In the genomic region with DNA sequence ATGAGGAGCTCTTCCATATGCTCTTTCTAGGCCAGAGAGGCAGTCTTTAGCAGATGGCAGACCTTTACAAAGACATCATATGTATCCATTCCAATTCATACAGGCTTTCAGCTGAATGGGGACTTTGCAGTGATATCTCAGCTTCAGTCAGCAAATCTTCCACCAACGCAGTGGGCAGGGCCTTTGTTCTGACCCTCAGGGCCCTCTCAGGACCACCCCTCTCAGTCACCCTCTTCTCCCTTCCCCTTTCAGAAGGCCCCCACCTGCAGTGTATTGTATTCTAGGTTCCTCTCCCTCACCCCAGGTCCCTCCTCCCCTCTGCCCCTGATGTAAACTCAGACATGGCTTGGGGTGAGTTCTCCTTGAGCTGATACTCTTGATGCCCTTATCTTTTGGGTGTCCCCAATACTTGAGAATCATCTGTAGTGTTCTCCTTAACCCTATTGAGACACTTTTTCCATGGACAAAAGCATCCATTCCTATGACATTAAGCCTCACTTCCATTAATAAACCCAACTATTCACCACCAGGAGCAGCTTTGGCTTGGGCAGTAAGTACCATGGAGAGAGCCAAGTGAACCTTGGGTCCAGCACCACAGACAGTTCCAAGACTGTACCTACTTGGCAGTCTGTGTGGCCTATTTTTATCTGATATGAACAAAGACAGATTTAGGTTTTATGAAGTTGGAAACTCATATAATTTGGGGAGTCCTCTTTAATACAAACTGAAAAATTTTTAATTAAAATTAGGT, we compare ENCODE assay signal across 12 cellular contexts.
A peak's percentile ranks its signal among the peaks of the same experiment; 100 is the strongest.
DNase-seq lines count a peak whose midpoint lies in the region; ATAC-seq and TF ChIP-seq lines count a peak whose summit lies in the region.
"Had no signal": no experiment of that assay in that cellular context is flagged by ENCODE, and none has a peak within 500 bp of the region (broad histone marks: within the 10 kb centered on the region; RNA-seq: fewer than 3 reads in every experiment).

No MANE protein-coding gene starts in this region.

- intact Hi-C loops in right cardiac atrium (cut with DNase I) (no loop called here), vagina (cut with DNase I) (no loop called here)

- no peaks in the 10 kb centered on the region for H3K9me3 ChIP-seq in cardiac muscle cell (ENCODE audit: low read depth)
- no peaks in the 10 kb centered on the region for H3K9me3 ChIP-seq in right cardiac atrium (ENCODE audit: control insufficient read depth, low read length)
- H3K9me3 ChIP-seq in vagina, result no peaks in the 10 kb centered on the region
- H3K9me3 ChIP-seq: ascending aorta, BLaER1, lower lobe of right lung had no signal

- CTCF ChIA-PET in WTC11 (lab: Charles Lee), result interaction anchor here (0.7 to 1.4 kb wide), 2 partner anchors 8 to 131 kb away, joined by 3 to 9 read pairs; no protein-coding TSS in a partner anchor

- no peak overlapping the region for H3K4me3 ChIP-seq in cardiac muscle cell
- no peak overlapping the region for H3K4me3 ChIP-seq in right cardiac atrium (ENCODE audit: low read length)
- no peak overlapping the region for H3K4me3 ChIP-seq in vagina
- H3K4me3 ChIP-seq: ascending aorta, BLaER1, lower lobe of right lung had no signal

- H3K27me3 ChIP-seq in cardiac muscle cell, result peaks cover 4% of the 10 kb centered on the region
- H3K27me3 ChIP-seq in right cardiac atrium (ENCODE audit: control insufficient read depth, insufficient read depth), result no peaks in the 10 kb centered on the region
- H3K27me3 ChIP-seq in vagina, result no peaks in the 10 kb centered on the region
- H3K27me3 ChIP-seq: ascending aorta, BLaER1 had no signal

- no peaks in the 10 kb centered on the region for H3K36me3 Mint-ChIP-seq in WTC11

- no peaks in the 10 kb centered on the region for H3K9me3 Mint-ChIP-seq in WTC11

- POLR2A ChIA-PET in WTC11 (lab: Charles Lee), result interaction anchor here (0.7 kb wide), 1 partner anchor 337 kb away, joined by 3 read pairs; no protein-coding TSS in a partner anchor

- 83% methylated on average over 1 of the region's 1 CpG for WGBS in right cardiac atrium

- no peaks in the 10 kb centered on the region for H3K27me3 Mint-ChIP-seq in WTC11 (ENCODE audit: low read depth)

- TF ChIP-seq CTCF in cardiac muscle cell (IDR thresholded peaks at IDR 0.05; ENCODE audit: low read depth, low read length) (no peak), WTC11 (IDR thresholded peaks at IDR 0.05) (no peak), vagina (IDR thresholded peaks at IDR 0.05) (no peak)

- ATAC-seq in right cardiac atrium, result no peak
- peak; percentile 79 for ATAC-seq in WTC11
- no peak for ATAC-seq in GM18519 (IDR thresholded peaks at IDR 0.05; ENCODE audit: low FRiP score, unreplicated experiment)
- ATAC-seq in HG03025 (IDR thresholded peaks at IDR 0.05; ENCODE audit: low FRiP score, unreplicated experiment), result no peak

- no peak overlapping the region for H3K4me3 Mint-ChIP-seq in WTC11

- H3K36me3 ChIP-seq in cardiac muscle cell (no peaks in the 10 kb centered on the region), vagina (no peaks in the 10 kb centered on the region)
- H3K36me3 ChIP-seq: ascending aorta, BLaER1, lower lobe of right lung had no signal

- H3K4me1 Mint-ChIP-seq in WTC11, result no peaks in the 10 kb centered on the region

- peak; percentile 64 to 75 for DNase-seq in cardiac muscle cell (ENCODE audit: low read depth in 1 of 2, low spot score in 1 of 2)
- DNase-seq in right cardiac atrium, result no peak
- peak; percentile 46 for DNase-seq in WTC11 (ENCODE audit: low spot score)
- DNase-seq in glomerular visceral epithelial cell (ENCODE audit: extremely low spot score), result peak; percentile 7
- peak; percentile 47 to 58 for DNase-seq in vagina (ENCODE audit: extremely low spot score in 2 of 2)
- no peak for DNase-seq in cortex of kidney (lab: John Stamatoyannopoulos, UW)
- DNase-seq: lower lobe of right lung; stimulated activated CD4-positive, alpha-beta T cell treated with anti-CD3 and anti-CD28 coated beads, Interleukin-4, amount 100 ng/mL, for 1 hour had no signal

- no peak for TF ChIP-seq POLR2A in vagina (IDR thresholded peaks at IDR 0.05)

- no peak overlapping the region for H3K27ac ChIP-seq in cardiac muscle cell
- H3K27ac ChIP-seq in right cardiac atrium (ENCODE audit: low read length), result no peak overlapping the region
- H3K27ac ChIP-seq in vagina, result no peak overlapping the region
- H3K27ac ChIP-seq: ascending aorta, BLaER1, lower lobe of right lung had no signal

- H3K27ac Mint-ChIP-seq in WTC11, result no peak overlapping the region

- H3K4me1 ChIP-seq in cardiac muscle cell (ENCODE audit: low read depth) (no peaks in the 10 kb centered on the region), right cardiac atrium (ENCODE audit: control insufficient read depth, insufficient read depth, low read length) (no peaks in the 10 kb centered on the region), vagina (no peaks in the 10 kb centered on the region)
- H3K4me1 ChIP-seq: ascending aorta, BLaER1, lower lobe of right lung had no signal

TF ChIP-seq in WTC11, 78 proteins besides CTCF, POLR2A, EP300 and RAD21 (continues in another document):
- TF ChIP-seq, protein P1, sequence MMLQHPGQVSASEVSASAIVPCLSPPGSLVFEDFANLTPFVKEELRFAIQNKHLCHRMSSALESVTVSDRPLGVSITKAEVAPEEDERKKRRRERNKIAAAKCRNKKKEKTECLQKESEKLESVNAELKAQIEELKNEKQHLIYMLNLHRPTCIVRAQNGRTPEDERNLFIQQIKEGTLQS (CRISPR knock-in tag; conservative IDR thresholded peaks at IDR 0.05), result no peak; the same call in 1 of the 2 replicates
- TF ChIP-seq NFE2L1 (CRISPR knock-in tag; IDR thresholded peaks at IDR 0.05) (peak; percentile 86; the same call in 1 of the 2 replicates), ZNF121 (CRISPR knock-in tag; IDR thresholded peaks at IDR 0.05) (0 out of 2 replicates have a peak, but pooled peaks have one; percentile 47), OVOL2 (CRISPR knock-in tag; IDR thresholded peaks at IDR 0.05; ENCODE audit: borderline replicate concordance) (no peak), HMGA2 (CRISPR knock-in tag; IDR thresholded peaks at IDR 0.05) (no peak), EMX1 (CRISPR knock-in tag; IDR thresholded peaks at IDR 0.05) (no peak), SP1 (CRISPR knock-in tag; conservative IDR thresholded peaks at IDR 0.05) (peak; percentile 46; the same call in 1 of the 2 replicates)
- TF ChIP-seq, protein P2, sequence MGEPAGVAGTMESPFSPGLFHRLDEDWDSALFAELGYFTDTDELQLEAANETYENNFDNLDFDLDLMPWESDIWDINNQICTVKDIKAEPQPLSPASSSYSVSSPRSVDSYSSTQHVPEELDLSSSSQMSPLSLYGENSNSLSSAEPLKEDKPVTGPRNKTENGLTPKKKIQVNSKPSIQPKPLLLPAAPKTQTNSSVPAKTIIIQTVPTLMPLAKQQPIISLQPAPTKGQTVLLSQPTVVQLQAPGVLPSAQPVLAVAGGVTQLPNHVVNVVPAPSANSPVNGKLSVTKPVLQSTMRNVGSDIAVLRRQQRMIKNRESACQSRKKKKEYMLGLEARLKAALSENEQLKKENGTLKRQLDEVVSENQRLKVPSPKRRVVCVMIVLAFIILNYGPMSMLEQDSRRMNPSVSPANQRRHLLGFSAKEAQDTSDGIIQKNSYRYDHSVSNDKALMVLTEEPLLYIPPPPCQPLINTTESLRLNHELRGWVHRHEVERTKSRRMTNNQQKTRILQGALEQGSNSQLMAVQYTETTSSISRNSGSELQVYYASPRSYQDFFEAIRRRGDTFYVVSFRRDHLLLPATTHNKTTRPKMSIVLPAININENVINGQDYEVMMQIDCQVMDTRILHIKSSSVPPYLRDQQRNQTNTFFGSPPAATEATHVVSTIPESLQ (CRISPR knock-in tag; IDR thresholded peaks at IDR 0.05), result 0 out of 2 replicates have a peak, but pooled peaks have one; percentile 64
- TF ChIP-seq, protein P3, sequence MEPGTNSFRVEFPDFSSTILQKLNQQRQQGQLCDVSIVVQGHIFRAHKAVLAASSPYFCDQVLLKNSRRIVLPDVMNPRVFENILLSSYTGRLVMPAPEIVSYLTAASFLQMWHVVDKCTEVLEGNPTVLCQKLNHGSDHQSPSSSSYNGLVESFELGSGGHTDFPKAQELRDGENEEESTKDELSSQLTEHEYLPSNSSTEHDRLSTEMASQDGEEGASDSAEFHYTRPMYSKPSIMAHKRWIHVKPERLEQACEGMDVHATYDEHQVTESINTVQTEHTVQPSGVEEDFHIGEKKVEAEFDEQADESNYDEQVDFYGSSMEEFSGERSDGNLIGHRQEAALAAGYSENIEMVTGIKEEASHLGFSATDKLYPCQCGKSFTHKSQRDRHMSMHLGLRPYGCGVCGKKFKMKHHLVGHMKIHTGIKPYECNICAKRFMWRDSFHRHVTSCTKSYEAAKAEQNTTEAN (CRISPR knock-in tag; IDR thresholded peaks at IDR 0.05), result peak; percentile 81; the same call in 1 of the 2 replicates
- TF ChIP-seq, protein P4, sequence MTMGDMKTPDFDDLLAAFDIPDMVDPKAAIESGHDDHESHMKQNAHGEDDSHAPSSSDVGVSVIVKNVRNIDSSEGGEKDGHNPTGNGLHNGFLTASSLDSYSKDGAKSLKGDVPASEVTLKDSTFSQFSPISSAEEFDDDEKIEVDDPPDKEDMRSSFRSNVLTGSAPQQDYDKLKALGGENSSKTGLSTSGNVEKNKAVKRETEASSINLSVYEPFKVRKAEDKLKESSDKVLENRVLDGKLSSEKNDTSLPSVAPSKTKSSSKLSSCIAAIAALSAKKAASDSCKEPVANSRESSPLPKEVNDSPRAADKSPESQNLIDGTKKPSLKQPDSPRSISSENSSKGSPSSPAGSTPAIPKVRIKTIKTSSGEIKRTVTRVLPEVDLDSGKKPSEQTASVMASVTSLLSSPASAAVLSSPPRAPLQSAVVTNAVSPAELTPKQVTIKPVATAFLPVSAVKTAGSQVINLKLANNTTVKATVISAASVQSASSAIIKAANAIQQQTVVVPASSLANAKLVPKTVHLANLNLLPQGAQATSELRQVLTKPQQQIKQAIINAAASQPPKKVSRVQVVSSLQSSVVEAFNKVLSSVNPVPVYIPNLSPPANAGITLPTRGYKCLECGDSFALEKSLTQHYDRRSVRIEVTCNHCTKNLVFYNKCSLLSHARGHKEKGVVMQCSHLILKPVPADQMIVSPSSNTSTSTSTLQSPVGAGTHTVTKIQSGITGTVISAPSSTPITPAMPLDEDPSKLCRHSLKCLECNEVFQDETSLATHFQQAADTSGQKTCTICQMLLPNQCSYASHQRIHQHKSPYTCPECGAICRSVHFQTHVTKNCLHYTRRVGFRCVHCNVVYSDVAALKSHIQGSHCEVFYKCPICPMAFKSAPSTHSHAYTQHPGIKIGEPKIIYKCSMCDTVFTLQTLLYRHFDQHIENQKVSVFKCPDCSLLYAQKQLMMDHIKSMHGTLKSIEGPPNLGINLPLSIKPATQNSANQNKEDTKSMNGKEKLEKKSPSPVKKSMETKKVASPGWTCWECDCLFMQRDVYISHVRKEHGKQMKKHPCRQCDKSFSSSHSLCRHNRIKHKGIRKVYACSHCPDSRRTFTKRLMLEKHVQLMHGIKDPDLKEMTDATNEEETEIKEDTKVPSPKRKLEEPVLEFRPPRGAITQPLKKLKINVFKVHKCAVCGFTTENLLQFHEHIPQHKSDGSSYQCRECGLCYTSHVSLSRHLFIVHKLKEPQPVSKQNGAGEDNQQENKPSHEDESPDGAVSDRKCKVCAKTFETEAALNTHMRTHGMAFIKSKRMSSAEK (CRISPR knock-in tag; IDR thresholded peaks at IDR 0.05; ENCODE audit: borderline replicate concordance), result no peak

Comparison
In these comparisons a context has a peak if more than half of its experiments do, and no peak if none do; other contexts are left out.
1. DNase-seq: peak in cardiac muscle cell (2 of 2), WTC11 (single experiment), glomerular visceral epithelial cell (single experiment) and vagina (2 of 2); none in right cardiac atrium (0 of 3) and cortex of kidney (single experiment).